32 cellular contexts compared by ENCODE assay signal in the genomic region with DNA sequence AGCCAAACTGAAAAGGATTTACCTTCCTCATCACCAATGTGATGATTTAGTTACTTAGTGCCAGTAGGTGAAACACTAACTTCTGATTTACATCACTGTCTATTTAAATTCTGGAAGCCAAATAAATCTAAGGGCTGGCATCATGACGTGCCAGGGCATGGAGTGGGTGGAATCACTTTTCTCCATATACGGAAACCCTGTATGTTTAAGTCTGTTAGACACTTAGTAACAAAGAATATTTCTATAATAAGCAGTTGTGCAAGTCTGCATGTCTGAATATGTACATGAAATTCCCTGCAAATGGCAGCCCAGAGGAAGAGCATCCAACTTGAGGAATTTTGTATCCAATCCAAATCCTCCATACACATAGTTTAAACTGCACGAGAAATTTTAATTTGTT.
"Had no signal": no experiment of that assay in that cellular context is flagged by ENCODE, and none has a peak within 500 bp of the region (broad histone marks: within the 10 kb centered on the region; RNA-seq: fewer than 3 reads in every experiment).

No MANE protein-coding gene starts in this region.

- FAIRE-seq: TTC549 had no signal

- H3K4me3 Mint-ChIP-seq: activated B cell treated with CpG ODN at 0.5 μM for 24 hours; activated CD4-positive, alpha-beta memory T cell treated with anti-CD3 and anti-CD28 coated beads for 36 hours; activated CD4-positive, alpha-beta T cell treated with anti-CD3 and anti-CD28 coated beads, Interleukin-2, amount 10 ng/mL, durations not matched to agents 24 days and 14 days; activated CD8-positive, alpha-beta T cell treated with anti-CD3 and anti-CD28 coated beads for 36 hours; activated naive CD4-positive, alpha-beta T cell treated with anti-CD3 and anti-CD28 coated beads, Interleukin-2, amount 10 ng/mL, durations not matched to agents 7 days and 5 days; activated naive CD4-positive, alpha-beta T cell treated with anti-CD3 and anti-CD28 coated beads, Interleukin-2, amount 50 U/mL, for 24 hours; activated naive CD8-positive, alpha-beta T cell; activated naive CD8-positive, alpha-beta T cell treated with anti-CD3 and anti-CD28 coated beads, Interleukin-2, amount 10 ng/mL, durations not matched to agents 7 days and 5 days; activated naive CD8-positive, alpha-beta T cell treated with anti-CD3 and anti-CD28 coated beads, Interleukin-2, amount 50 U/mL, for 24 hours; activated T-cell treated with anti-CD3 and anti-CD28 coated beads, Interleukin-2, amount 50 U/mL, for 24 hours; brain; T-helper 1 cell treated with Interleukin-12 subunit alpha and Interleukin-12 subunit beta and Interleukin-4 antibody, amounts not matched to agents 30 μg/mL and 1 μg/mL, for 36 hours; T-helper 2 cell treated with Interferon-gamma antibody and Interleukin-4, amounts not matched to agents 5 μg/mL and 100 μg/mL, for 36 hours had no signal

- H3K9me3 ChIP-seq: ascending aorta had no signal

- H3K36me3 Mint-ChIP-seq: brain had no signal

- DNase-seq: activated B cell treated with CpG ODN at 0.5 μM for 24 hours; activated CD4-positive, alpha-beta memory T cell treated with anti-CD3 and anti-CD28 coated beads for 36 hours; activated CD4-positive, alpha-beta T cell treated with anti-CD3 and anti-CD28 coated beads for 4 hours; activated CD4-positive, alpha-beta T cell treated with anti-CD3 and anti-CD28 coated beads, Interleukin-2, amount 10 ng/mL, durations not matched to agents 24 days and 14 days; activated CD4-positive, alpha-beta T cell treated with anti-CD3 and anti-CD28 coated beads, Interleukin-2, amount 50 U/mL, for 1 hour; activated CD4-positive, alpha-beta T cell treated with anti-CD3 and anti-CD28 coated beads, Interleukin-2, amount 50 U/mL, for 4 hours; activated CD4-positive, CD25-positive, alpha-beta regulatory T cell treated with anti-CD3 and anti-CD28 coated beads, Interleukin-2, amount 50 U/mL, for 72 hours; activated CD8-positive, alpha-beta memory T cell treated with anti-CD3 and anti-CD28 coated beads, Interleukin-2, amount 50 U/mL, for 48 hours; activated CD8-positive, alpha-beta T cell treated with anti-CD3 and anti-CD28 coated beads for 36 hours; activated effector memory CD4-positive, alpha-beta T cell treated with Interleukin-2 at 50 U/mL for 16 hours; activated gamma-delta T cell; activated naive CD4-positive, alpha-beta T cell treated with anti-CD3 and anti-CD28 coated beads, Interleukin-2, amount 10 ng/mL, durations not matched to agents 7 days and 5 days; activated naive CD4-positive, alpha-beta T cell treated with Interleukin-2 at 50 U/mL for 16 hours; activated naive CD8-positive, alpha-beta T cell treated with anti-CD3 and anti-CD28 coated beads, Interleukin-2, amount 10 ng/mL, durations not matched to agents 7 days and 5 days; activated naive CD8-positive, alpha-beta T cell treated with anti-CD3 and anti-CD28 coated beads, Interleukin-2, amount 50 U/mL, for 24 hours; activated T-cell treated with anti-CD3 and anti-CD28 coated beads, Interleukin-2, amount 50 U/mL, for 24 hours; activated T-cell treated with anti-CD3 and anti-CD28 coated beads, Interleukin-2, amount 50 U/mL, for 48 hours; amygdala; anterior cingulate cortex; central memory CD4-positive, alpha-beta T cell; T-helper 1 cell; T-helper 2 cell; T-helper 9 cell had no signal

- H3K4me3 ChIP-seq: ascending aorta had no signal

- H3K36me3 ChIP-seq: ascending aorta had no signal

- H3K27ac ChIP-seq: ascending aorta, VCaP had no signal

- H3K9me3 Mint-ChIP-seq: activated B cell treated with CpG ODN at 0.5 μM for 24 hours; activated CD4-positive, alpha-beta memory T cell treated with anti-CD3 and anti-CD28 coated beads for 36 hours; activated CD8-positive, alpha-beta T cell treated with anti-CD3 and anti-CD28 coated beads for 36 hours; activated naive CD4-positive, alpha-beta T cell treated with anti-CD3 and anti-CD28 coated beads, Interleukin-2, amount 10 ng/mL, durations not matched to agents 7 days and 5 days; activated naive CD4-positive, alpha-beta T cell treated with anti-CD3 and anti-CD28 coated beads, Interleukin-2, amount 50 U/mL, for 24 hours; activated naive CD8-positive, alpha-beta T cell treated with anti-CD3 and anti-CD28 coated beads, Interleukin-2, amount 50 U/mL, for 24 hours; activated T-helper 2 cell treated with anti-CD3 and anti-CD28 coated beads, Interferon-gamma antibody, Interleukin-2, Interleukin-4, amounts not matched to agents 10 μg/mL and 5 μg/mL and 100 μg/mL, durations not matched to agents 14 hours and 24 hours and 36 hours; T-helper 1 cell treated with Interleukin-12 subunit alpha and Interleukin-12 subunit beta and Interleukin-4 antibody, amounts not matched to agents 30 μg/mL and 1 μg/mL, for 36 hours; T-helper 2 cell treated with Interferon-gamma antibody and Interleukin-4, amounts not matched to agents 5 μg/mL and 100 μg/mL, for 36 hours had no signal

- H3K4me1 Mint-ChIP-seq: activated B cell treated with CpG ODN at 0.5 μM for 24 hours; activated naive CD8-positive, alpha-beta T cell treated with anti-CD3 and anti-CD28 coated beads, Interleukin-2, amount 50 U/mL, for 24 hours; brain had no signal

- H3K4me1 ChIP-seq: ascending aorta had no signal

- H3K27me3 ChIP-seq: ascending aorta had no signal

- H3K27ac Mint-ChIP-seq: activated B cell treated with CpG ODN at 0.5 μM for 24 hours; activated CD4-positive, alpha-beta memory T cell treated with anti-CD3 and anti-CD28 coated beads for 36 hours; activated CD4-positive, alpha-beta T cell treated with anti-CD3 and anti-CD28 coated beads, Interleukin-2, amount 10 ng/mL, durations not matched to agents 24 days and 14 days; activated CD8-positive, alpha-beta T cell treated with anti-CD3 and anti-CD28 coated beads for 36 hours; activated naive CD4-positive, alpha-beta T cell treated with anti-CD3 and anti-CD28 coated beads, Interleukin-2, amount 10 ng/mL, durations not matched to agents 7 days and 5 days; activated naive CD4-positive, alpha-beta T cell treated with anti-CD3 and anti-CD28 coated beads, Interleukin-2, amount 50 U/mL, for 24 hours; activated naive CD8-positive, alpha-beta T cell; activated naive CD8-positive, alpha-beta T cell treated with anti-CD3 and anti-CD28 coated beads, Interleukin-2, amount 10 ng/mL, durations not matched to agents 7 days and 5 days; activated naive CD8-positive, alpha-beta T cell treated with anti-CD3 and anti-CD28 coated beads, Interleukin-2, amount 50 U/mL, for 24 hours; activated T-cell treated with anti-CD3 and anti-CD28 coated beads, Interleukin-2, amount 50 U/mL, for 24 hours; activated T-helper 2 cell treated with anti-CD3 and anti-CD28 coated beads, Interferon-gamma antibody, Interleukin-2, Interleukin-4, amounts not matched to agents 10 μg/mL and 5 μg/mL and 100 μg/mL, durations not matched to agents 14 hours and 24 hours and 36 hours; brain; T-helper 1 cell treated with Interleukin-12 subunit alpha and Interleukin-12 subunit beta and Interleukin-4 antibody, amounts not matched to agents 30 μg/mL and 1 μg/mL, for 36 hours; T-helper 2 cell treated with Interferon-gamma antibody and Interleukin-4, amounts not matched to agents 5 μg/mL and 100 μg/mL, for 36 hours had no signal

- H3K27me3 Mint-ChIP-seq: activated B cell treated with CpG ODN at 0.5 μM for 24 hours; activated CD4-positive, alpha-beta memory T cell treated with anti-CD3 and anti-CD28 coated beads for 36 hours; activated CD4-positive, alpha-beta T cell treated with anti-CD3 and anti-CD28 coated beads, Interleukin-2, amount 10 ng/mL, durations not matched to agents 24 days and 14 days; activated CD8-positive, alpha-beta T cell treated with anti-CD3 and anti-CD28 coated beads for 36 hours; activated naive CD4-positive, alpha-beta T cell treated with anti-CD3 and anti-CD28 coated beads, Interleukin-2, amount 10 ng/mL, durations not matched to agents 7 days and 5 days; activated naive CD4-positive, alpha-beta T cell treated with anti-CD3 and anti-CD28 coated beads, Interleukin-2, amount 50 U/mL, for 24 hours; activated naive CD8-positive, alpha-beta T cell; activated naive CD8-positive, alpha-beta T cell treated with anti-CD3 and anti-CD28 coated beads, Interleukin-2, amount 10 ng/mL, durations not matched to agents 7 days and 5 days; activated naive CD8-positive, alpha-beta T cell treated with anti-CD3 and anti-CD28 coated beads, Interleukin-2, amount 50 U/mL, for 24 hours; activated T-cell treated with anti-CD3 and anti-CD28 coated beads, Interleukin-2, amount 50 U/mL, for 24 hours had no signal

- ATAC-seq: activated CD8-positive, alpha-beta T cell treated with anti-CD3 and anti-CD28 coated beads for 36 hours; activated naive CD8-positive, alpha-beta T cell treated with anti-CD3 and anti-CD28 coated beads, Interleukin-2, amount 50 U/mL, for 24 hours had no signal
